Comparison of ENCODE assay signal across 36 cellular contexts in the genomic region with DNA sequence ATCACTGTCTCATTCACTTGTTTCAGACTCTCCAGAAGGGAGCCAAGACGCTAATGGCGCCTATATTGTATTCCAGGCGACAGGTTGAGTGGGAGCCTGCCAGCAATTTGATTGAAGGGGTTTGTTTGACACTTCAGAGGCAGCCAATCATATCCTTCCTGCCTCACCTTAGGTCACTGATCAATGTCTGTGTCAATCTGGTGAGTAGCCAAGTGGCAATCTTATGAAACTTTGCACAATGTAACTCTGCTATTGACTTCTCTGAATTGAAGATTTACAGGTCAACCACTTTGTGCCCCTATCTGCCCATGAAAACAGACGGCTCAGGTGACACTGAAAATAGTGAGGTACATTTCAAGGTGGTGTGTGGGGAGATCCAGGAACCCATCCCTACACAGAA. TPM values are rescaled to one million over a fixed set of nuclear protein-coding genes. Genes with fewer than 3 reads are reported as not detected.
DNase-seq lines count a peak whose midpoint lies in the region; ATAC-seq, FAIRE-seq and TF ChIP-seq lines count a peak whose summit lies in the region.
"Had no signal": no experiment of that assay in that cellular context is flagged by ENCODE, and none has a peak within 500 bp of the region (broad histone marks: within the 10 kb centered on the region; RNA-seq: fewer than 3 reads in every experiment).

No MANE protein-coding gene starts in this region.

- H3K36me3 Mint-ChIP-seq in Caco-2 (ENCODE audit: insufficient read depth, unreplicated experiment) = no peaks in the 10 kb centered on the region
- H3K36me3 Mint-ChIP-seq: CD14-positive monocyte; CD4-positive, alpha-beta memory T cell; CD4-positive, CD25-positive, alpha-beta regulatory T cell; CD8-positive, alpha-beta memory T cell; CD8-positive, alpha-beta T cell had no signal

- H2BK5ac ChIP-seq in IMR-90 (ENCODE audit: low read depth, low read length, poor library complexity, severe bottlenecking) = no peak overlapping the region

- in situ Hi-C loops in HepG2 (cut with HindIII; ENCODE audit: extremely low pct_ligation_motif_present, low pct_unique_long_range_greater_than_20kb) (loop anchor here (10.0 to 25.0 kb wide), 3 partner anchors 425 to 1557 kb away; partner anchors contain the start of gene PTH2R), IMR-90 (cut with MboI; ENCODE audit: low sequenced_read_pairs) (loop anchor here (10.0 to 25.0 kb wide), 3 partner anchors 425 to 1582 kb away; no protein-coding TSS in a partner anchor)

- no peak overlapping the region for H2BK120ac ChIP-seq in IMR-90 (ENCODE audit: low read depth, low read length)

- FAIRE-seq in HepG2 (lab: Jason Lieb, UNC) = no peak
- FAIRE-seq: A204.1, A549, D721Med had no signal

- H3K4me1 ChIP-seq in right lobe of liver (peaks cover 0 to 6% (median 0%) of the 10 kb centered on the region in 4 donors), HepG2 (ENCODE audit: insufficient read depth, low read length) (no peaks in the 10 kb centered on the region), Caco-2 (0 out of 2 replicates have a peak, but pooled peaks cover 8% of the 10 kb centered on the region), IMR-90 (ENCODE audit: control insufficient read depth, insufficient read depth, low read length) (no peaks in the 10 kb centered on the region)
- H3K4me1 ChIP-seq: A549; BE2C; BLaER1; BLaER1 treated with 17β-estradiol and CSF1 and Interleukin-3, amounts not matched to agents 10 nM and 100 nM had no signal

- TF ChIP-seq CTCF in right lobe of liver (IDR thresholded peaks at IDR 0.05) (no peak), HepG2 (CRISPR knock-in tag; IDR thresholded peaks at IDR 0.05) (no peak), Caco-2 (IDR thresholded peaks at IDR 0.05; ENCODE audit: insufficient read depth in 1 of 2, low read depth in 1 of 2, low read length in 1 of 2, severe bottlenecking in 1 of 2, unreplicated experiment in 1 of 2) (no peak), IMR-90 (conservative IDR thresholded peaks at IDR 0.05; ENCODE audit: low read depth, low read length) (no peak)

- WGBS in right lobe of liver (ENCODE audit: insufficient coverage, low coverage, low lambda C conversion rate, missing lambda C conversion rate) = 53% methylated on average over 4 of the region's 4 CpGs
- 5% methylated on average over 4 of the region's 4 CpGs for WGBS in HepG2 (ENCODE audit: low lambda C conversion rate)
- no CpG with 5 or more reads among the region's 4 CpGs for WGBS in IMR-90 (ENCODE audit: extremely low coverage in 2 of 2, insufficient read length in 1 of 2), 2 experiments

- no peaks in the 10 kb centered on the region for H3K9me3 ChIP-seq in right lobe of liver
- no peaks in the 10 kb centered on the region for H3K9me3 ChIP-seq in HepG2 (ENCODE audit: low read length)
- H3K9me3 ChIP-seq in Caco-2 = no peaks in the 10 kb centered on the region
- H3K9me3 ChIP-seq in IMR-90 (ENCODE audit: control insufficient read depth, insufficient read depth, low read length) = no peaks in the 10 kb centered on the region
- H3K9me3 ChIP-seq: A549; BE2C; BLaER1; BLaER1 treated with 17β-estradiol and CSF1 and Interleukin-3, amounts not matched to agents 10 nM and 100 nM had no signal

- no peaks in the 10 kb centered on the region for H3K79me2 ChIP-seq in HepG2 (ENCODE audit: insufficient read depth, low read length)

- H3K4me3 ChIP-seq in right lobe of liver = no peak overlapping the region
- no peak overlapping the region for H3K4me3 ChIP-seq in HepG2 (replicated peaks in 1 of 3; ENCODE audit: insufficient read depth in 1 of 3, low read depth in 2 of 3, low read length in 3 of 3)
- no peak overlapping the region for H3K4me3 ChIP-seq in Caco-2 (ENCODE audit: low read depth, low read length)
- H3K4me3 ChIP-seq in IMR-90 (ENCODE audit: insufficient read depth, low read depth, low read length) = no peak overlapping the region
- H3K4me3 ChIP-seq: A549; BLaER1; BLaER1 treated with 17β-estradiol and CSF1 and Interleukin-3, amounts not matched to agents 10 nM and 100 nM had no signal

- H2BK20ac ChIP-seq in IMR-90 (ENCODE audit: low read depth, low read length) = no peak overlapping the region

- H4K5ac ChIP-seq in IMR-90 (ENCODE audit: low read depth, low read length) = no peak overlapping the region

- ATAC-seq in right lobe of liver (peak; percentile 39 to 79 (median 60)), HepG2 (no peak), IMR-90 (ENCODE audit: low read depth) (no peak), left lobe of liver (peak; percentile 73)
- ATAC-seq: A549; CD8-positive, alpha-beta T cell had no signal

- intact Hi-C loops in right lobe of liver (cut with DNase I) (no loop called here), HepG2 (cut with micrococcal nuclease; ENCODE audit: unreplicated experiment) (loop anchor here (10.0 kb wide), 1 partner anchor 385 kb away; no protein-coding TSS in a partner anchor), Caco-2 (cut with micrococcal nuclease; ENCODE audit: unreplicated experiment) (loop anchor here (1.0 to 10.0 kb wide), 2 partner anchors 33 to 395 kb away; partner anchors contain the start of gene RPE), IMR-90 (cut with micrococcal nuclease) (no loop called here)

- dilution Hi-C loops in IMR-90 (cut with HindIII; ENCODE audit: low sequenced_read_pairs, unreplicated experiment) = no loop called here

- no peak overlapping the region for H2AK9ac ChIP-seq in IMR-90 (replicated peaks; ENCODE audit: low read depth, low read length, poor library complexity)

- H3K4me2 ChIP-seq in HepG2 (ENCODE audit: low read depth, low read length) = no peak overlapping the region
- no peak overlapping the region for H3K4me2 ChIP-seq in IMR-90 (ENCODE audit: low read depth, low read length)
- H3K4me2 ChIP-seq: A549; BLaER1; BLaER1 treated with 17β-estradiol and CSF1 and Interleukin-3, amounts not matched to agents 10 nM and 100 nM had no signal

- no peak overlapping the region for H3K4ac ChIP-seq in IMR-90 (ENCODE audit: low read depth, low read length)

- no peak overlapping the region; the same call in 1 of the 2 replicates for H3K18ac ChIP-seq in IMR-90 (ENCODE audit: low read depth, low read length)

- CTCF ChIA-PET in HepG2 (lab: Yijun Ruan, JAX; ENCODE audit: low intra/inter-chr PET ratio, low total read pairs) (no interaction called here), Caco-2 (lab: Charles Lee) (interaction anchor here (1.0 to 1.5 kb wide), 2 partner anchors 9 kb away, joined by 4 to 9 read pairs; no protein-coding TSS in a partner anchor), IMR-90 (lab: Yijun Ruan, JAX) (interaction anchor here (1.1 kb wide), 1 partner anchor 8 kb away, joined by 3 read pairs; no protein-coding TSS in a partner anchor)

- H4K91ac ChIP-seq in IMR-90 (ENCODE audit: insufficient read depth, low read depth, low read length) = no peak overlapping the region

- no peak for DNase-seq in right lobe of liver
- no peak for DNase-seq in HepG2 (ENCODE audit: low spot score)
- no peak for DNase-seq in Caco-2
- DNase-seq in IMR-90 = no peak
- no peak for DNase-seq in left lobe of liver (ENCODE audit: low spot score)
- no peak for DNase-seq in GM03348 (ENCODE audit: low spot score)
- DNase-seq in GF-D8 (lab: John Stamatoyannopoulos, UW) = no peak
- no peak for DNase-seq in NCI-H2081 treated with DMSO at 0.1 percent for 48 hours (lab: John Stamatoyannopoulos, UW)
- DNase-seq: 8988T; ACHN; AML-193; BE2C; C1 segment of cervical spinal cord; Calu3; CD4-positive, alpha-beta memory T cell; CD4-positive, alpha-beta T cell; CD4-positive, CD25-positive, alpha-beta regulatory T cell; CD8-positive, alpha-beta memory T cell; CD8-positive, alpha-beta T cell; COR-L47; DMS 273 treated with DMSO at 0.1 percent for 48 hours; DMS153; DMS53; DMS79; DMS79 treated with DMSO at 0.1 percent for 48 hours; DND-41; EL had no signal

- H4K8ac ChIP-seq in IMR-90 (ENCODE audit: low read depth in 2 of 2, low read length in 2 of 2) = no peak overlapping the region

- no peak for TF ChIP-seq EP300 in HepG2 (IDR thresholded peaks at IDR 0.05; ENCODE audit: low read depth in 2 of 2, low read length in 2 of 2)
- TF ChIP-seq EP300 in HepG2 (CRISPR knock-in tag; IDR thresholded peaks at IDR 0.05; ENCODE audit: borderline replicate concordance) = no peak

- H3K9me3 Mint-ChIP-seq in Caco-2 (ENCODE audit: unreplicated experiment) = no peaks in the 10 kb centered on the region
- H3K9me3 Mint-ChIP-seq: CD14-positive monocyte; CD4-positive, alpha-beta memory T cell; CD4-positive, alpha-beta T cell; CD4-positive, CD25-positive, alpha-beta regulatory T cell; CD8-positive, alpha-beta memory T cell; CD8-positive, alpha-beta T cell had no signal

- H3K27me3 ChIP-seq in right lobe of liver = no peaks in the 10 kb centered on the region
- H3K27me3 ChIP-seq in HepG2 (ENCODE audit: control insufficient read depth in 1 of 2, insufficient read depth in 2 of 2, low read length in 2 of 2) = no peaks in the 10 kb centered on the region
- no peaks in the 10 kb centered on the region for H3K27me3 ChIP-seq in Caco-2 (replicated peaks; ENCODE audit: control insufficient read depth, insufficient read depth, low read length)
- H3K27me3 ChIP-seq in IMR-90 (ENCODE audit: control insufficient read depth, insufficient read depth, low read length) = no peaks in the 10 kb centered on the region; the same call in 1 of the 2 replicates
- H3K27me3 ChIP-seq: BE2C; BLaER1; BLaER1 treated with 17β-estradiol and CSF1 and Interleukin-3, amounts not matched to agents 10 nM and 100 nM had no signal

- no peak overlapping the region for H3K4me3 Mint-ChIP-seq in Caco-2 (ENCODE audit: unreplicated experiment)
- H3K4me3 Mint-ChIP-seq: B cell; CD14-positive monocyte; CD4-positive, alpha-beta memory T cell; CD4-positive, alpha-beta T cell; CD4-positive, CD25-positive, alpha-beta regulatory T cell; CD8-positive, alpha-beta memory T cell; CD8-positive, alpha-beta T cell had no signal

- H3K14ac ChIP-seq in IMR-90 (replicated peaks; ENCODE audit: low read depth, low read length) = no peak overlapping the region

- no peak overlapping the region for H3K27ac ChIP-seq in right lobe of liver
- no peak overlapping the region for H3K27ac ChIP-seq in HepG2 (ENCODE audit: extremely low read length, insufficient read depth, low read length)
- no peak overlapping the region for H3K27ac ChIP-seq in IMR-90 (ENCODE audit: insufficient read depth, low read length)
- H3K27ac ChIP-seq: 22Rv1; A549; BLaER1; BLaER1 treated with 17β-estradiol and CSF1 and Interleukin-3, amounts not matched to agents 10 nM and 100 nM; C4-2B had no signal

- BruUV-seq in HepG2 (replicated peaks; lab: Mats Ljungman, UMichigan) (no TSS peak), Caco-2 (replicated peaks; lab: Mats Ljungman, UMichigan) (no TSS peak), IMR-90 (replicated peaks; lab: Mats Ljungman, UMichigan) (no TSS peak)

- POLR2A ChIA-PET in HepG2 (lab: Yijun Ruan, JAX) (no interaction called here), Caco-2 (lab: Charles Lee) (no interaction called here), IMR-90 (lab: Charles Lee; ENCODE audit: unreplicated experiment) (no interaction called here)

- TF ChIP-seq RAD21 in HepG2 (CRISPR knock-in tag; IDR thresholded peaks at IDR 0.05) = no peak
- no peak for TF ChIP-seq RAD21 in IMR-90 (IDR thresholded peaks at IDR 0.05; ENCODE audit: low read length)

- H3K36me3 ChIP-seq in right lobe of liver (no peaks in the 10 kb centered on the region), HepG2 (replicated peaks in 1 of 2; ENCODE audit: control insufficient read depth in 1 of 2, insufficient read depth in 2 of 2, low read length in 2 of 2) (no peaks in the 10 kb centered on the region), Caco-2 (ENCODE audit: control insufficient read depth, insufficient read depth, low read length) (no peaks in the 10 kb centered on the region), IMR-90 (ENCODE audit: control insufficient read depth, insufficient read depth, low read length) (no peaks in the 10 kb centered on the region)
- H3K36me3 ChIP-seq: BE2C; BLaER1; BLaER1 treated with 17β-estradiol and CSF1 and Interleukin-3, amounts not matched to agents 10 nM and 100 nM had no signal

- no peak overlapping the region for H2BK15ac ChIP-seq in IMR-90 (ENCODE audit: low read depth, low read length)

- TF ChIP-seq POLR2A in right lobe of liver (IDR thresholded peaks at IDR 0.05) (no peak), HepG2 (IDR thresholded peaks at IDR 0.05; ENCODE audit: insufficient read depth in 1 of 2, low read depth in 2 of 2, low read length in 2 of 2) (no peak), IMR-90 (IDR thresholded peaks at IDR 0.05; ENCODE audit: low read depth, low read length) (no peak)

- H3K4me1 Mint-ChIP-seq in Caco-2 (ENCODE audit: low read depth, unreplicated experiment) = peaks cover 10% of the 10 kb centered on the region
- H3K4me1 Mint-ChIP-seq: B cell; CD14-positive monocyte; CD4-positive, alpha-beta memory T cell; CD4-positive, CD25-positive, alpha-beta regulatory T cell; CD8-positive, alpha-beta memory T cell had no signal

- H3K27me3 Mint-ChIP-seq in Caco-2 (ENCODE audit: insufficient read depth, unreplicated experiment) = no peaks in the 10 kb centered on the region

- no peak overlapping the region for H3K23ac ChIP-seq in IMR-90 (ENCODE audit: low read depth, low read length)

- H2AFZ ChIP-seq in HepG2 (ENCODE audit: low read length) (no peak overlapping the region), IMR-90 (replicated peaks; ENCODE audit: low read length, poor library complexity) (peak overlapping the region; percentile 47)

- no peak overlapping the region for H3K56ac ChIP-seq in IMR-90 (ENCODE audit: extremely low read depth, insufficient read depth, low read length)

- no peaks in the 10 kb centered on the region for H3K79me1 ChIP-seq in IMR-90 (ENCODE audit: low read depth in 1 of 2, low read length in 2 of 2)

- no peaks in the 10 kb centered on the region for H4K20me1 ChIP-seq in HepG2 (ENCODE audit: insufficient read depth, low read length)
- no peaks in the 10 kb centered on the region for H4K20me1 ChIP-seq in IMR-90 (ENCODE audit: insufficient read depth, low read length)
- H4K20me1 ChIP-seq: BLaER1; BLaER1 treated with 17β-estradiol and CSF1 and Interleukin-3, amounts not matched to agents 10 nM and 100 nM had no signal

- H3K9me1 ChIP-seq in IMR-90 (ENCODE audit: insufficient read depth, low read length) = no peaks in the 10 kb centered on the region

- H2AK5ac ChIP-seq in IMR-90 (ENCODE audit: low read depth, low read length) = no peak overlapping the region

- peak overlapping the region; percentile 79 for H3K27ac Mint-ChIP-seq in Caco-2 (ENCODE audit: unreplicated experiment)
- H3K27ac Mint-ChIP-seq: B cell; CD4-positive, alpha-beta memory T cell; CD4-positive, alpha-beta T cell; CD4-positive, CD25-positive, alpha-beta regulatory T cell; CD8-positive, alpha-beta memory T cell; CD8-positive, alpha-beta T cell had no signal

- H3K9ac ChIP-seq in HepG2 (ENCODE audit: insufficient read depth, low read depth, low read length) (no peak overlapping the region), IMR-90 (ENCODE audit: low read depth, low read length) (no peak overlapping the region)
- H3K9ac ChIP-seq: BLaER1; BLaER1 treated with 17β-estradiol and CSF1 and Interleukin-3, amounts not matched to agents 10 nM and 100 nM had no signal

RNA-seq across cellular contexts. Expression of gene RPE, which starts 32.7 kb away (rescaled TPM):
- total RNA-seq in right lobe of liver (10 to 100 TPM; 21.8 to 39.9 (median 25.3) TPM), HepG2 (2016; rRNA removed; fragmentation: Illumina TruSeq; extraction: Trizol) (107 and 166 TPM in 2 replicates), Caco-2 (2022) (91.1 and 92.9 TPM in 2 replicates), IMR-90 (2012; rRNA removed) (114 and 339 TPM in 2 replicates), left lobe of liver (20.8 TPM)
- total RNA-seq in HepG2 (2016; cell fraction: cytosol; rRNA removed; fragmentation: Illumina TruSeq; extraction: Trizol; ENCODE audit: low read depth) = 20.8 and 22.3 TPM in 2 replicates
- 106 and 176 TPM in 2 replicates for total RNA-seq in HepG2 (2016; cell fraction: insoluble cytoplasmic fraction; rRNA removed; fragmentation: Illumina TruSeq; extraction: Trizol)
- 36.7 and 40.7 TPM in 2 replicates for total RNA-seq in HepG2 (2016; cell fraction: membrane; rRNA removed; fragmentation: Illumina TruSeq; extraction: Trizol)
- 73.3 and 74.7 TPM in 2 replicates for total RNA-seq in HepG2 (2016; cell fraction: nucleus; rRNA removed; fragmentation: Illumina TruSeq; extraction: Trizol)
- polyA plus RNA-seq in HepG2 (2011; rRNA removed) (57.4 and 72.3 TPM in 2 replicates), IMR-90 (2012; rRNA removed) (55.3 and 66.7 TPM in 2 replicates)
- 102 and 104 TPM in 2 replicates for polyA plus RNA-seq in HepG2 (2011; cell fraction: cytosol; rRNA removed)
- 59.9 and 66.9 TPM in 2 replicates for polyA plus RNA-seq in HepG2 (2011; cell fraction: nucleus; rRNA removed)
- 49.0 and 56.7 TPM in 2 replicates for polyA plus RNA-seq in HepG2 (2012)
- 8.1 and 8.6 TPM in 2 replicates for polyA plus RNA-seq in HepG2 (2016; cell fraction: cytosol; fragmentation: Illumina TruSeq; extraction: Trizol; ENCODE audit: low read depth)
- polyA plus RNA-seq in HepG2 (2016; cell fraction: insoluble cytoplasmic fraction; fragmentation: Illumina TruSeq; extraction: Trizol; ENCODE audit: low read depth) = 128 and 145 TPM in 2 replicates
- 17.3 and 17.8 TPM in 2 replicates for polyA plus RNA-seq in HepG2 (2016; cell fraction: membrane; fragmentation: Illumina TruSeq; extraction: Trizol; ENCODE audit: low read depth)
- 52.3 and 52.5 TPM in 2 replicates for polyA plus RNA-seq in HepG2 (2016; cell fraction: nucleus; fragmentation: Illumina TruSeq; extraction: Trizol; ENCODE audit: insufficient read depth, low read depth)
- 139 and 168 TPM in 2 replicates for polyA minus RNA-seq in HepG2 (2011; rRNA and poly(A)+ RNA removed; ENCODE audit: low replicate concordance)
- polyA minus RNA-seq in HepG2 (2011; cell fraction: cytosol; rRNA and poly(A)+ RNA removed) = 60.4 and 61.1 TPM in 2 replicates
- 117 and 157 TPM in 2 replicates for polyA minus RNA-seq in HepG2 (2011; cell fraction: nucleus; rRNA and poly(A)+ RNA removed)
- 62.9 and 103 TPM in 2 replicates for polyA plus RNA-seq in IMR-90 (2012; cell fraction: cytosol; rRNA removed)
- polyA plus RNA-seq in IMR-90 (2012; cell fraction: nucleus; rRNA removed; ENCODE audit: low replicate concordance) = 30.8 and 44.0 TPM in 2 replicates

Comparison
In these comparisons a context has a peak if more than half of its experiments do, and no peak if none do; other contexts are left out.
1. ATAC-seq: peak in right lobe of liver (4 of 4) and left lobe of liver (single experiment); none in HepG2 (single experiment) and IMR-90 (single experiment).
2. intact Hi-C loops: an anchor here in HepG2 (10.0 kb wide) and Caco-2 (1.0 to 10.0 kb wide); none called in right lobe of liver and IMR-90.